9 cellular contexts compared by ENCODE assay signal in the genomic region with DNA sequence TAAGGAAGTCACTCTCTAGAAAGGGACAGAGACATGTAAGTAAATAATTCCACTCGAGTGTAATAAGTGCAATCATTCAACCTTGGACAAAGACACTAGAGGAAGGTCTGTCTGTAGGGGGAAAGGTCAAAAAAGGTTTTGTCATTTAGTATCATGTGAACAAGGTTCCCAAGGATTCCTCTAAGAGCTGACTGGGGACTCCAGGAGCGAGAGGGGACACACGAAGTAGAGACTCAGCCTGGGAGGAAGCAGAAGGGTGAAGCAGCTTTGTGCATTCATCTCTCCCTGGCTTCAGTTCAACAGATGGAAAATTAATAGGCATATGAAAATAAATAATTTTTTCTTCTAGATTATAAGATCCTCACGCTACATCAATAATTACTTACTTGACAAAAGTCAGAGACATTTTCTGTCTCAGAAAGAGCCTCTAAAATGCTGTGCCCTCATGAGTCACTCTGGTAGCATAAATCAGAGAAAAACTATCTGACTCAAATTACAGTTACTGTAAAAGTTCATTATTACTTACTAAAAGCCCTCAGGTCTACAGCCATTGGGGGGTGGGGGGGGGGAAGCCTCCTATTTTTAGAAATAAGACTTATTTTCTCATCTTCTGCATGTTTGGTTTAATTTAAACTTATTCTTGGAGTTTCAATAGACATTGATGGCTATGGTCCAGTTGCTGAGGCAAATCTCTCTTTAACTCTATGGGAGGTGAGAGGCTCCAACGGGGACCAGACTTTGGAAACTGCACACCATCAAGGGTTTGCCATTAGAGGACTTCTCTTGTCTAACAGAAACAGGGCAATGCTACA.
DNase-seq lines count a peak whose midpoint lies in the region; ATAC-seq and TF ChIP-seq lines count a peak whose summit lies in the region.
"Had no signal": no experiment of that assay in that cellular context is flagged by ENCODE, and none has a peak within 500 bp of the region (broad histone marks: within the 10 kb centered on the region; RNA-seq: fewer than 3 reads in every experiment).

No MANE protein-coding gene starts in this region.

- TF ChIP-seq POLR2A in GM18505 (IDR thresholded peaks at IDR 0.05; ENCODE audit: borderline replicate concordance, extremely low read depth, insufficient read depth, insufficient read length), result no peak

- TF ChIP-seq CTCF in HFFc6 (IDR thresholded peaks at IDR 0.05), result no peak

- H3K36me3 ChIP-seq in ACC112 (ENCODE audit: insufficient read depth, low read length) (peaks cover 5% of the 10 kb centered on the region; the same call in 1 of the 2 replicates), adipocyte (ENCODE audit: control insufficient read depth, insufficient read depth, low read length, severe bottlenecking) (peaks cover 7% of the 10 kb centered on the region)

- H3K27ac ChIP-seq in ACC112 (ENCODE audit: low read depth, low read length), result peak overlapping the region; percentile 85

- H3K36me3 Mint-ChIP-seq in HFFc6 (ENCODE audit: low read depth) (peaks cover 24% of the 10 kb centered on the region), memory B cell (peaks cover 10% of the 10 kb centered on the region)

- no peaks in the 10 kb centered on the region for H3K9me3 ChIP-seq in adipocyte (ENCODE audit: control insufficient read depth, low read length)

- H3K4me3 ChIP-seq in ACC112 (ENCODE audit: low read depth, low read length), result peak overlapping the region; percentile 44; the same call in 1 of the 2 replicates
- peak overlapping the region; percentile 35 for H3K4me3 ChIP-seq in adipocyte (ENCODE audit: low read length)

- peaks cover 73% of the 10 kb centered on the region for H3K79me2 ChIP-seq in ACC112 (ENCODE audit: control insufficient read depth, insufficient read depth, low read length, unreplicated experiment)

- H3K9ac ChIP-seq in adipocyte (ENCODE audit: low read length), result peak overlapping the region; percentile 79

- peak overlapping the region; percentile 63 for H3K4me3 Mint-ChIP-seq in HFFc6
- H3K4me3 Mint-ChIP-seq in memory B cell, result peak overlapping the region; percentile 15

- H3K4me1 Mint-ChIP-seq in HFFc6 (ENCODE audit: low read depth), result peaks cover 93% of the 10 kb centered on the region
- peaks cover 67% of the 10 kb centered on the region for H3K4me1 Mint-ChIP-seq in memory B cell

- ATAC-seq in memory B cell (ENCODE audit: low read depth) (no peak), HG03342 (IDR thresholded peaks at IDR 0.05; ENCODE audit: unreplicated experiment) (no peak), GM18505 (IDR thresholded peaks at IDR 0.05; ENCODE audit: unreplicated experiment) (no peak)

- H3K4me1 ChIP-seq in ACC112 (ENCODE audit: control insufficient read depth, insufficient read depth, low read length, unreplicated experiment), result peaks cover 67% of the 10 kb centered on the region
- H3K4me1 ChIP-seq in adipocyte (ENCODE audit: control insufficient read depth, insufficient read depth, low read length), result peaks cover 78% of the 10 kb centered on the region

- H3K9me3 Mint-ChIP-seq in HFFc6 (no peaks in the 10 kb centered on the region), memory B cell (peaks cover 2% of the 10 kb centered on the region)

- no peak overlapping the region for H2AFZ ChIP-seq in ACC112 (ENCODE audit: low read length, unreplicated experiment)

- peaks cover 6% of the 10 kb centered on the region; the same call in 1 of the 2 replicates for H3K27me3 Mint-ChIP-seq in HFFc6 (ENCODE audit: insufficient read depth)
- no peaks in the 10 kb centered on the region for H3K27me3 Mint-ChIP-seq in memory B cell

- H3K27me3 ChIP-seq in ACC112 (ENCODE audit: insufficient read depth, low read length) (no peaks in the 10 kb centered on the region), adipocyte (replicated peaks; ENCODE audit: control insufficient read depth, insufficient read depth, low read length) (no peaks in the 10 kb centered on the region)

- H3K27ac Mint-ChIP-seq in HFFc6 (peak overlapping the region; percentile 89), memory B cell (peak overlapping the region; percentile 94)

- DNase-seq in HFFc6 (peak; percentile 75), adipocyte (ENCODE audit: low read depth) (peak; percentile 77), memory B cell (ENCODE audit: low spot score in 2 of 2) (no peak), HuH-7 (ENCODE audit: low spot score) (no peak), NCI-H345 (lab: John Stamatoyannopoulos, UW) (no peak)
- DNase-seq: left cardiac atrium had no signal

Comparison
In these comparisons a context has a peak if more than half of its experiments do, and no peak if none do; other contexts are left out.
1. DNase-seq: peak in HFFc6 (single experiment) and adipocyte (single experiment); none in memory B cell (0 of 2), HuH-7 (single experiment) and NCI-H345 (single experiment).